ENCODE assay signal across 8 cellular contexts in genomic region chr3:4494807-4495200, GRCh38. TPM values are rescaled to one million over a fixed set of nuclear protein-coding genes. Genes with fewer than 3 reads are reported as not detected.
DNase-seq lines count a peak whose midpoint lies in the region; ATAC-seq, FAIRE-seq and TF ChIP-seq lines count a peak whose summit lies in the region.

No MANE protein-coding gene starts in this region.

- H3K4me3 ChIP-seq in CD8-positive, alpha-beta T cell (ENCODE audit: low read depth, low read length), result peak overlapping the region; percentile 97
- peak overlapping the region; percentile 91 to 92 for H3K4me3 ChIP-seq in muscle layer of duodenum (ENCODE audit: low read depth in 1 of 2, low read length in 2 of 2)

- no peaks in the 10 kb centered on the region for H3K79me1 ChIP-seq in H9 (ENCODE audit: insufficient read depth, low read depth, low read length, poor library complexity, severe bottlenecking)

- H4K8ac ChIP-seq in H9 (replicated peaks; ENCODE audit: insufficient read length, low read depth, low read length), result no peak overlapping the region

- POLR2A ChIA-PET in CD8-positive, alpha-beta T cell (lab: Charles Lee), result interaction anchor here (1.0 to 4.4 kb wide), 4 partner anchors 12 to 27 kb away, joined by 5 to 67 read pairs (median 34); partner anchors contain the start of gene SUMF1
- POLR2A ChIA-PET in activated CD4-positive, alpha-beta memory T cell treated with anti-CD3 and anti-CD28 coated beads for 36 hours (lab: Charles Lee), result interaction anchor here (0.7 to 4.2 kb wide), 10 partner anchors 10 to 489 kb away, joined by 3 to 46 read pairs (median 6); partner anchors contain the start of gene SUMF1

- peak overlapping the region; percentile 87 for H3K27ac Mint-ChIP-seq in CD8-positive, alpha-beta T cell
- no peak overlapping the region for H3K27ac Mint-ChIP-seq in H9
- peak overlapping the region; percentile 79 for H3K27ac Mint-ChIP-seq in activated CD4-positive, alpha-beta memory T cell treated with anti-CD3 and anti-CD28 coated beads for 36 hours

- H2AK5ac ChIP-seq in H9 (ENCODE audit: insufficient read length, low read length), result no peak overlapping the region

- H3K9ac ChIP-seq in H9 (ENCODE audit: extremely low read depth, insufficient read length, low read length), result no peak overlapping the region

- peaks cover 39% of the 10 kb centered on the region for H3K36me3 Mint-ChIP-seq in CD8-positive, alpha-beta T cell
- H3K36me3 Mint-ChIP-seq in H9 (ENCODE audit: insufficient read depth in 1 of 3, low read depth in 3 of 3), result no peaks in the 10 kb centered on the region
- H3K36me3 Mint-ChIP-seq in activated CD4-positive, alpha-beta memory T cell treated with anti-CD3 and anti-CD28 coated beads for 36 hours, result peaks cover 6% of the 10 kb centered on the region

- peaks cover 50% of the 10 kb centered on the region for H3K4me1 Mint-ChIP-seq in CD8-positive, alpha-beta T cell (ENCODE audit: low read depth)
- peaks cover 13 to 16% of the 10 kb centered on the region in 2 experiments for H3K4me1 Mint-ChIP-seq in H9
- H3K4me1 Mint-ChIP-seq in activated CD4-positive, alpha-beta memory T cell treated with anti-CD3 and anti-CD28 coated beads for 36 hours (ENCODE audit: low read depth), result peaks cover 41% of the 10 kb centered on the region

- peak overlapping the region; percentile 93 for H3K4me3 Mint-ChIP-seq in CD8-positive, alpha-beta T cell
- peak overlapping the region in 1 of 2 experiments; percentile 3; a peak in 1 of 5 replicates for H3K4me3 Mint-ChIP-seq in H9
- peak overlapping the region; percentile 91 for H3K4me3 Mint-ChIP-seq in activated CD4-positive, alpha-beta memory T cell treated with anti-CD3 and anti-CD28 coated beads for 36 hours

- H3K23ac ChIP-seq in H9 (ENCODE audit: insufficient read length, low read depth, low read length), result no peak overlapping the region

- H3K9me3 ChIP-seq in CD8-positive, alpha-beta T cell (ENCODE audit: low read length), result no peaks in the 10 kb centered on the region
- H3K9me3 ChIP-seq in H9 (ENCODE audit: control insufficient read depth, low read depth, low read length) (no peaks in the 10 kb centered on the region), muscle layer of duodenum (ENCODE audit: control insufficient read depth in 1 of 2, low read length in 2 of 2) (no peaks in the 10 kb centered on the region)

- ATAC-seq in CD8-positive, alpha-beta T cell, result no peak
- ATAC-seq in left colon (no peak), HG02588 (IDR thresholded peaks at IDR 0.05; ENCODE audit: unreplicated experiment) (no peak)

- H4K5ac ChIP-seq in H9 (ENCODE audit: insufficient read length, low read depth, low read length), result no peak overlapping the region

- H4K91ac ChIP-seq in H9 (ENCODE audit: insufficient read length, low read depth, low read length), result no peak overlapping the region

- no peaks in the 10 kb centered on the region for H3K9me3 Mint-ChIP-seq in CD8-positive, alpha-beta T cell
- no peaks in the 10 kb centered on the region for H3K9me3 Mint-ChIP-seq in H9
- H3K9me3 Mint-ChIP-seq in activated CD4-positive, alpha-beta memory T cell treated with anti-CD3 and anti-CD28 coated beads for 36 hours, result no peaks in the 10 kb centered on the region

- no peak for TF ChIP-seq CTCF in CD8-positive, alpha-beta T cell (IDR thresholded peaks at IDR 0.05)
- no peak for TF ChIP-seq CTCF in H9 (conservative IDR thresholded peaks at IDR 0.05)

- H3K27me3 ChIP-seq in CD8-positive, alpha-beta T cell (ENCODE audit: insufficient read depth, low read length), result no peaks in the 10 kb centered on the region
- H3K27me3 ChIP-seq in H9 (ENCODE audit: insufficient read depth, low read length) (no peaks in the 10 kb centered on the region), muscle layer of duodenum (ENCODE audit: low read depth, low read length) (no peaks in the 10 kb centered on the region)

- no peak overlapping the region for H3T11ph ChIP-seq in H9 (ENCODE audit: low read length)

- TF ChIP-seq POLR2A in H54 (IDR thresholded peaks at IDR 0.05; ENCODE audit: low read depth, low read length), result no peak

- H3K36me3 ChIP-seq in CD8-positive, alpha-beta T cell (ENCODE audit: insufficient read depth, low read length), result no peaks in the 10 kb centered on the region
- H3K36me3 ChIP-seq in muscle layer of duodenum (ENCODE audit: control insufficient read depth in 1 of 2, insufficient read depth in 2 of 2, low read length in 2 of 2), result peaks cover 4% of the 10 kb centered on the region in 2 donors

- no peak overlapping the region for H3K56ac ChIP-seq in H9 (ENCODE audit: insufficient read length, low read depth, low read length)

- H3K4me2 ChIP-seq in H9 (ENCODE audit: insufficient read depth, insufficient read length, low read length), result peak overlapping the region; percentile 65

- H2BK15ac ChIP-seq in H9 (ENCODE audit: low read depth, low read length), result no peak overlapping the region

- H4K20me1 ChIP-seq in H9 (ENCODE audit: control insufficient read depth, insufficient read depth, insufficient read length), result no peaks in the 10 kb centered on the region

- CTCF ChIA-PET in CD8-positive, alpha-beta T cell (lab: Charles Lee), result interaction anchor here (0.9 to 2.6 kb wide), 4 partner anchors 11 to 139 kb away, joined by 3 to 14 read pairs (median 4); no protein-coding TSS in a partner anchor
- CTCF ChIA-PET in activated CD4-positive, alpha-beta memory T cell treated with anti-CD3 and anti-CD28 coated beads for 36 hours (lab: Charles Lee), result interaction anchor here (1.2 to 5.4 kb wide), 5 partner anchors 9 to 143 kb away, joined by 3 to 48 read pairs (median 8); no protein-coding TSS in a partner anchor

- H3K4me1 ChIP-seq in CD8-positive, alpha-beta T cell (ENCODE audit: insufficient read depth, low read length), result peaks cover 24% of the 10 kb centered on the region
- H3K4me1 ChIP-seq in H9 (ENCODE audit: insufficient read depth, low read length) (0 out of 2 replicates have a peak, but pooled peaks cover 2% of the 10 kb centered on the region), muscle layer of duodenum (ENCODE audit: control insufficient read depth in 1 of 2, insufficient read depth in 2 of 2, low read length in 2 of 2) (peaks cover 4 to 23% of the 10 kb centered on the region in 2 donors)

- H2AFZ ChIP-seq in H9 (ENCODE audit: low read length), result no peak overlapping the region

- peak overlapping the region; percentile 75 for H3K27ac ChIP-seq in CD8-positive, alpha-beta T cell (ENCODE audit: low read depth, low read length)
- H3K27ac ChIP-seq in H9 (ENCODE audit: insufficient read length, low read depth, low read length), result no peak overlapping the region
- H3K27ac ChIP-seq in muscle layer of duodenum (ENCODE audit: low read length), result peak overlapping the region; percentile 70

- no peak overlapping the region for H3K4ac ChIP-seq in H9 (ENCODE audit: low read depth, low read length)

- H3K23me2 ChIP-seq in H9 (ENCODE audit: insufficient read length, low read depth, low read length, poor library complexity, severe bottlenecking), result peaks cover 16% of the 10 kb centered on the region

- no CpG with 5 or more reads among the region's 3 CpGs for WGBS in H9 (ENCODE audit: extremely low coverage, insufficient read length, low lambda C conversion rate)

- H3K79me2 ChIP-seq in H9 (ENCODE audit: insufficient read depth, low read length), result no peaks in the 10 kb centered on the region

- H3K18ac ChIP-seq in H9 (ENCODE audit: insufficient read length, low read depth, low read length), result no peak overlapping the region

- H3K27me3 Mint-ChIP-seq in CD8-positive, alpha-beta T cell (ENCODE audit: low read depth), result no peaks in the 10 kb centered on the region
- H3K27me3 Mint-ChIP-seq in H9 (ENCODE audit: low read depth), result peaks cover 44% of the 10 kb centered on the region
- peaks cover 5% of the 10 kb centered on the region for H3K27me3 Mint-ChIP-seq in activated CD4-positive, alpha-beta memory T cell treated with anti-CD3 and anti-CD28 coated beads for 36 hours

- no peak overlapping the region for H3K14ac ChIP-seq in H9 (ENCODE audit: insufficient read depth, low read length)

- H2BK5ac ChIP-seq in H9 (ENCODE audit: insufficient read length, low read length), result no peak overlapping the region

- no peak for DNase-seq in CD8-positive, alpha-beta T cell
- DNase-seq in H9 (no peak), H54 (ENCODE audit: insufficient read length, low spot score) (no peak), left colon (no peak), NCI-H345 treated with DMSO at 0.1 percent for 48 hours (lab: John Stamatoyannopoulos, UW; ENCODE audit: unreplicated experiment) (no peak)
- no peak for DNase-seq in activated CD4-positive, alpha-beta memory T cell treated with anti-CD3 and anti-CD28 coated beads for 36 hours

- intact Hi-C loops in CD8-positive, alpha-beta T cell (cut with DNase I, micrococcal nuclease), result loop anchor here (5.0 to 10.0 kb wide), 8 partner anchors 87 to 1320 kb away; partner anchors contain the start of genes CRBN (in 2 of the 2), ARL8B (in 1 of the 2), BHLHE40 (in 1 of the 2) and EDEM1 (in 1 of the 2)
- intact Hi-C loops in activated CD4-positive, alpha-beta memory T cell treated with anti-CD3 and anti-CD28 coated beads for 36 hours (cut with micrococcal nuclease), result loop anchor here (5.0 to 10.0 kb wide), 2 partner anchors 340 to 527 kb away; no protein-coding TSS in a partner anchor
- intact Hi-C loops in left colon (cut with DNase I, micrococcal nuclease), result no loop called here

- FAIRE-seq in H54 (lab: Jason Lieb, UNC), result no peak

- no peak overlapping the region for H2BK12ac ChIP-seq in H9 (ENCODE audit: insufficient read length, low read depth, low read length)

- H2BK20ac ChIP-seq in H9 (ENCODE audit: low read depth, low read length, poor library complexity, severe bottlenecking), result no peak overlapping the region

- no peak overlapping the region for H2BK120ac ChIP-seq in H9 (ENCODE audit: low read depth, low read length, poor library complexity, severe bottlenecking)

RNA-seq across cellular contexts. Expression of gene ITPR1, which starts 1.7 kb away (rescaled TPM):
- 10 to 100 TPM; 57.5 to 62.3 TPM for total RNA-seq in CD8-positive, alpha-beta T cell
- 1.8 and 4.2 TPM in 2 replicates for total RNA-seq in H9 (2021)
- 10 to 100 TPM; 49.1 to 53.1 TPM for total RNA-seq in activated CD4-positive, alpha-beta memory T cell treated with anti-CD3 and anti-CD28 coated beads for 36 hours
- 10 to 100 TPM in 1 of 2 donors, 1 to 10 TPM in 1; 8.9 to 21.2 TPM for total RNA-seq in left colon

RNA-seq across cellular contexts. Expression of gene SUMF1, which starts 27.7 kb away (rescaled TPM):
- 1 to 10 TPM; 7.6 to 7.8 TPM for total RNA-seq in CD8-positive, alpha-beta T cell
- total RNA-seq in H9 (2021), result 9.5 and 10.6 TPM in 2 replicates
- 1 to 10 TPM; 5.1 to 5.6 TPM for total RNA-seq in activated CD4-positive, alpha-beta memory T cell treated with anti-CD3 and anti-CD28 coated beads for 36 hours
- total RNA-seq in left colon, result 10 to 100 TPM; 35.1 to 39.3 TPM

Comparison
In these comparisons a context has a peak if more than half of its experiments do, and no peak if none do; other contexts are left out.
1. H3K27ac Mint-ChIP-seq: peak in CD8-positive, alpha-beta T cell (single experiment) and activated CD4-positive, alpha-beta memory T cell treated with anti-CD3 and anti-CD28 coated beads for 36 hours (single experiment); none in H9 (0 of 3).
2. intact Hi-C loops: an anchor here in CD8-positive, alpha-beta T cell (5.0 to 10.0 kb wide) and activated CD4-positive, alpha-beta memory T cell treated with anti-CD3 and anti-CD28 coated beads for 36 hours (5.0 to 10.0 kb wide); none called in left colon.